Comparison of ENCODE assay signal across 1 cellular context in the genomic region with DNA sequence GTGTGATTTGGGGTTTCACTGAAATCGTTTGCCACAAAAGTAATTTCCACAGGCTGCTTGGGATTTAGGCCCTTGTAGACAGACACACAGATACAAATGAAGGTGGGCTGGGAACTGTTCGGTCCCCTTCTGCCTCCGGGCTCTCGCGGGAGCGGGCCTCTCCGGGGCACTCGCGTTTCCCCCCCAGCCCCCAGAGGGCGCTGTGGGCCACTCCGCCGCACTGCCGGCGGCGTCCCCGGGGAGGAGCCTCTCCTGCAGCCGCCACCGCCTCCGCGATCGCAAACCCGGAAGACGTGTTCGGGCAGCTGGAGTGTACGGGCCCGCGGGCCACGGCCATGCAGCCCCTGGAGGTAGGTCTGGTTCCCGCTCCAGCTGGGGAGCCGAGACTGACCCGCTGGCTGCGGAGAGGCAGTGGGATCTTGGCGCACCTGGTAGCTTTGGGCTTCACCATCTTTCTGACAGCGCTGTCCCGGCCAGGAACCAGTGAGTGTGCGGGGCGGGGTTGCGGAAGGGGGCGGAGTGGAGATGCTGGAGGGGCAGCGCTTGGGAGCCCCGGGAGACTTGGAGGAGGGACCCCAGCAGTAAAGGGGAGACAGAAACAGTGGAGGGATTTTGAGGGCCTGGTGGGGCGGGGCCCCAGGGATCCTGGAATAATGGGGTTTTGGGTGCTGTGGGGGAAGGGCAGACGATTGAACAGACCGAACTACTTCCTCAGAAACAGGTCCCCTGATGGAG.
TF ChIP-seq lines count a peak whose summit lies in the region.

TSS of gene CYB561D1 (plus strand) at position 290 of the 735 bp plus-strand sequence. CDS start at position 336, 46 bp downstream.

TF ChIP-seq in GM12878, 131 proteins besides CTCF, POLR2A, EP300 and RAD21 (continued from another document):
- TF ChIP-seq, protein P1, sequence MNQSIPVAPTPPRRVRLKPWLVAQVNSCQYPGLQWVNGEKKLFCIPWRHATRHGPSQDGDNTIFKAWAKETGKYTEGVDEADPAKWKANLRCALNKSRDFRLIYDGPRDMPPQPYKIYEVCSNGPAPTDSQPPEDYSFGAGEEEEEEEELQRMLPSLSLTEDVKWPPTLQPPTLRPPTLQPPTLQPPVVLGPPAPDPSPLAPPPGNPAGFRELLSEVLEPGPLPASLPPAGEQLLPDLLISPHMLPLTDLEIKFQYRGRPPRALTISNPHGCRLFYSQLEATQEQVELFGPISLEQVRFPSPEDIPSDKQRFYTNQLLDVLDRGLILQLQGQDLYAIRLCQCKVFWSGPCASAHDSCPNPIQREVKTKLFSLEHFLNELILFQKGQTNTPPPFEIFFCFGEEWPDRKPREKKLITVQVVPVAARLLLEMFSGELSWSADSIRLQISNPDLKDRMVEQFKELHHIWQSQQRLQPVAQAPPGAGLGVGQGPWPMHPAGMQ (IDR thresholded peaks at IDR 0.05; ENCODE audit: borderline replicate concordance), result no peak
- TF ChIP-seq ATF7 (IDR thresholded peaks at IDR 0.05; ENCODE audit: low read depth) (peak; percentile 41; the same call in 1 of the 2 replicates), SREBF1 (IDR thresholded peaks at IDR 0.05; ENCODE audit: low read length) (no peak), HCFC1 (IDR thresholded peaks at IDR 0.05; ENCODE audit: low read length) (peak; percentile 50; the same call in 1 of the 2 replicates), CBX3 (IDR thresholded peaks at IDR 0.05; ENCODE audit: borderline replicate concordance, low read depth) (no peak), GATAD2B (conservative IDR thresholded peaks at IDR 0.05; ENCODE audit: low read depth) (peak; percentile 99), ZZZ3 (IDR thresholded peaks at IDR 0.05; ENCODE audit: control insufficient read depth, insufficient read length, low read depth) (no peak), HDAC6 (IDR thresholded peaks at IDR 0.05; ENCODE audit: unreplicated experiment) (no peak), TCF7 (IDR thresholded peaks at IDR 0.05; ENCODE audit: borderline replicate concordance) (no peak), SPI1 (IDR thresholded peaks at IDR 0.05; ENCODE audit: borderline replicate concordance, insufficient read depth, low read depth, low read length) (no peak), BACH1 (IDR thresholded peaks at IDR 0.05; ENCODE audit: borderline replicate concordance) (peak; percentile 70), SMC3 (IDR thresholded peaks at IDR 0.05; ENCODE audit: borderline replicate concordance, low read length) (peak; percentile 79), IKZF2 (IDR thresholded peaks at IDR 0.05) (peak in 1 of 2 experiments; percentile 41; a peak in 1 of 4 replicates), SREBF2 (IDR thresholded peaks at IDR 0.05; ENCODE audit: low read length) (no peak), SRF (IDR thresholded peaks at IDR 0.05; ENCODE audit: low read depth in 2 of 2, low read length in 2 of 2) (no peak), SUPT20H (IDR thresholded peaks at IDR 0.05; ENCODE audit: borderline replicate concordance, control insufficient read depth, low read depth, low read length) (no peak), RBBP5 (conservative IDR thresholded peaks at IDR 0.05) (no peak), BHLHE40 (IDR thresholded peaks at IDR 0.05; ENCODE audit: borderline replicate concordance in 1 of 2, low read depth in 2 of 2, low read length in 1 of 2) (peak in 1 of 2 experiments; percentile 62; a peak in 2 of 4 replicates), BMI1 (IDR thresholded peaks at IDR 0.05; ENCODE audit: borderline replicate concordance) (no peak), CBX5 (IDR thresholded peaks at IDR 0.05; ENCODE audit: low read depth) (peak; percentile 90), TCF3 (IDR thresholded peaks at IDR 0.05; ENCODE audit: borderline replicate concordance, insufficient read depth, low read depth, low read length) (peak; percentile 67), CEBPB (IDR thresholded peaks at IDR 0.05; ENCODE audit: borderline replicate concordance in 1 of 2, low read depth in 2 of 2, low read length in 2 of 2) (no peak), PAX8 (IDR thresholded peaks at IDR 0.05) (no peak), CHD1 (IDR thresholded peaks at IDR 0.05; ENCODE audit: low read depth, low read length) (no peak; the same call in 1 of the 2 replicates), RCOR1 (conservative IDR thresholded peaks at IDR 0.05; ENCODE audit: low read depth, low read length) (no peak), BCL11A (IDR thresholded peaks at IDR 0.05; ENCODE audit: low read depth, low read length) (no peak), SMARCA5 (IDR thresholded peaks at IDR 0.05) (peak; percentile 87), FOXM1 (IDR thresholded peaks at IDR 0.05; ENCODE audit: low read depth, low read length) (peak; percentile 53; the same call in 1 of the 2 replicates), ZNF622 (IDR thresholded peaks at IDR 0.05) (no peak)
- TF ChIP-seq, protein P2, sequence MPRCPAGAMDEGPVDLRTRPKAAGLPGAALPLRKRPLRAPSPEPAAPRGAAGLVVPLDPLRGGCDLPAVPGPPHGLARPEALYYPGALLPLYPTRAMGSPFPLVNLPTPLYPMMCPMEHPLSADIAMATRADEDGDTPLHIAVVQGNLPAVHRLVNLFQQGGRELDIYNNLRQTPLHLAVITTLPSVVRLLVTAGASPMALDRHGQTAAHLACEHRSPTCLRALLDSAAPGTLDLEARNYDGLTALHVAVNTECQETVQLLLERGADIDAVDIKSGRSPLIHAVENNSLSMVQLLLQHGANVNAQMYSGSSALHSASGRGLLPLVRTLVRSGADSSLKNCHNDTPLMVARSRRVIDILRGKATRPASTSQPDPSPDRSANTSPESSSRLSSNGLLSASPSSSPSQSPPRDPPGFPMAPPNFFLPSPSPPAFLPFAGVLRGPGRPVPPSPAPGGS (IDR thresholded peaks at IDR 0.05; ENCODE audit: borderline replicate concordance, insufficient read depth, low read depth, low read length, poor library complexity, severe bottlenecking), result no peak
- TF ChIP-seq, protein P3, sequence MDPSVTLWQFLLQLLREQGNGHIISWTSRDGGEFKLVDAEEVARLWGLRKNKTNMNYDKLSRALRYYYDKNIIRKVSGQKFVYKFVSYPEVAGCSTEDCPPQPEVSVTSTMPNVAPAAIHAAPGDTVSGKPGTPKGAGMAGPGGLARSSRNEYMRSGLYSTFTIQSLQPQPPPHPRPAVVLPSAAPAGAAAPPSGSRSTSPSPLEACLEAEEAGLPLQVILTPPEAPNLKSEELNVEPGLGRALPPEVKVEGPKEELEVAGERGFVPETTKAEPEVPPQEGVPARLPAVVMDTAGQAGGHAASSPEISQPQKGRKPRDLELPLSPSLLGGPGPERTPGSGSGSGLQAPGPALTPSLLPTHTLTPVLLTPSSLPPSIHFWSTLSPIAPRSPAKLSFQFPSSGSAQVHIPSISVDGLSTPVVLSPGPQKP (IDR thresholded peaks at IDR 0.05; ENCODE audit: low read depth, low read length), result no peak
- TF ChIP-seq, protein P4, sequence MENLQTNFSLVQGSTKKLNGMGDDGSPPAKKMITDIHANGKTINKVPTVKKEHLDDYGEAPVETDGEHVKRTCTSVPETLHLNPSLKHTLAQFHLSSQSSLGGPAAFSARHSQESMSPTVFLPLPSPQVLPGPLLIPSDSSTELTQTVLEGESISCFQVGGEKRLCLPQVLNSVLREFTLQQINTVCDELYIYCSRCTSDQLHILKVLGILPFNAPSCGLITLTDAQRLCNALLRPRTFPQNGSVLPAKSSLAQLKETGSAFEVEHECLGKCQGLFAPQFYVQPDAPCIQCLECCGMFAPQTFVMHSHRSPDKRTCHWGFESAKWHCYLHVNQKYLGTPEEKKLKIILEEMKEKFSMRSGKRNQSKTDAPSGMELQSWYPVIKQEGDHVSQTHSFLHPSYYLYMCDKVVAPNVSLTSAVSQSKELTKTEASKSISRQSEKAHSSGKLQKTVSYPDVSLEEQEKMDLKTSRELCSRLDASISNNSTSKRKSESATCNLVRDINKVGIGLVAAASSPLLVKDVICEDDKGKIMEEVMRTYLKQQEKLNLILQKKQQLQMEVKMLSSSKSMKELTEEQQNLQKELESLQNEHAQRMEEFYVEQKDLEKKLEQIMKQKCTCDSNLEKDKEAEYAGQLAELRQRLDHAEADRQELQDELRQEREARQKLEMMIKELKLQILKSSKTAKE (IDR thresholded peaks at IDR 0.05; ENCODE audit: low read depth, poor library complexity, severe bottlenecking), result no peak
- TF ChIP-seq, protein P5, sequence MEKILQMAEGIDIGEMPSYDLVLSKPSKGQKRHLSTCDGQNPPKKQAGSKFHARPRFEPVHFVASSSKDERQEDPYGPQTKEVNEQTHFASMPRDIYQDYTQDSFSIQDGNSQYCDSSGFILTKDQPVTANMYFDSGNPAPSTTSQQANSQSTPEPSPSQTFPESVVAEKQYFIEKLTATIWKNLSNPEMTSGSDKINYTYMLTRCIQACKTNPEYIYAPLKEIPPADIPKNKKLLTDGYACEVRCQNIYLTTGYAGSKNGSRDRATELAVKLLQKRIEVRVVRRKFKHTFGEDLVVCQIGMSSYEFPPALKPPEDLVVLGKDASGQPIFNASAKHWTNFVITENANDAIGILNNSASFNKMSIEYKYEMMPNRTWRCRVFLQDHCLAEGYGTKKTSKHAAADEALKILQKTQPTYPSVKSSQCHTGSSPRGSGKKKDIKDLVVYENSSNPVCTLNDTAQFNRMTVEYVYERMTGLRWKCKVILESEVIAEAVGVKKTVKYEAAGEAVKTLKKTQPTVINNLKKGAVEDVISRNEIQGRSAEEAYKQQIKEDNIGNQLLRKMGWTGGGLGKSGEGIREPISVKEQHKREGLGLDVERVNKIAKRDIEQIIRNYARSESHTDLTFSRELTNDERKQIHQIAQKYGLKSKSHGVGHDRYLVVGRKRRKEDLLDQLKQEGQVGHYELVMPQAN (conservative IDR thresholded peaks at IDR 0.05), result peak; percentile 97
